In genomic region chr10:111996103-111996502, GRCh38 we compare ENCODE assay signal across 13 cellular contexts.
A peak's percentile ranks its signal among the peaks of the same experiment; 100 is the strongest.
DNase-seq lines count a peak whose midpoint lies in the region; ATAC-seq, FAIRE-seq and TF ChIP-seq lines count a peak whose summit lies in the region.
"Had no signal": no experiment of that assay in that cellular context is flagged by ENCODE, and none has a peak within 500 bp of the region (broad histone marks: within the 10 kb centered on the region; RNA-seq: fewer than 3 reads in every experiment).

No MANE protein-coding gene starts in this region.

- no peak for FAIRE-seq in HTR-8/SVneo (lab: Jason Lieb, UNC)

- ATAC-seq in GM19438 (IDR thresholded peaks at IDR 0.05; ENCODE audit: low read depth, unreplicated experiment): peak; percentile 99
- ATAC-seq in HG02798 (IDR thresholded peaks at IDR 0.05; ENCODE audit: poor library complexity, unreplicated experiment): peak; percentile 88
- ATAC-seq in HG03442 (IDR thresholded peaks at IDR 0.05; ENCODE audit: unreplicated experiment): peak; percentile 99

- in situ Hi-C loops in GM13977 (cut with MboI; ENCODE audit: low pct_unique_long_range_greater_than_20kb, low sequenced_read_pairs, unreplicated experiment): no loop called here

- peak; percentile 23 for DNase-seq in GM13977 (ENCODE audit: low spot score)
- no peak for DNase-seq in AG08396 (ENCODE audit: low spot score)
- no peak for DNase-seq in T1000 (lab: John Stamatoyannopoulos, UW)
- no peak for DNase-seq in HPDE6-E6E7 (ENCODE audit: extremely low spot score)
- DNase-seq in HTR-8/SVneo (ENCODE audit: insufficient read length, low spot score): no peak
- DNase-seq: MG63, NCI-H226, SHP77, uterus, WERI-Rb-1 had no signal

- TF ChIP-seq CTCF in GM13977 (IDR thresholded peaks at IDR 0.05; ENCODE audit: extremely low read depth, insufficient read depth, missing control alignments): no peak
